Comparison of ENCODE assay signal across 8 cellular contexts in genomic region chr19:57558525-57558924, GRCh38. TPM values are rescaled to one million over a fixed set of nuclear protein-coding genes. Genes with fewer than 3 reads are reported as not detected.
DNase-seq lines count a peak whose midpoint lies in the region; ATAC-seq and TF ChIP-seq lines count a peak whose summit lies in the region.

No MANE protein-coding gene starts in this region.

- TF ChIP-seq CTCF in esophagus squamous epithelium (IDR thresholded peaks at IDR 0.05) (no peak), prostate gland (IDR thresholded peaks at IDR 0.05) (no peak)

- intact Hi-C loops in esophagus squamous epithelium (cut with DNase I) (no loop called here), prostate gland (cut with DNase I) (no loop called here)

- DNase-seq in RPMI7951 (ENCODE audit: low read depth), result peak; percentile 32
- DNase-seq in esophagus squamous epithelium (lab: John Stamatoyannopoulos, UW), result no peak
- DNase-seq in prostate gland (ENCODE audit: low spot score), result no peak
- no peak for DNase-seq in effector CD4-positive, alpha-beta T cell
- no peak for DNase-seq in NAMALWA (ENCODE audit: low spot score)

- H3K4me1 ChIP-seq in ES-I3 (ENCODE audit: insufficient read depth, low read length) (0 out of 2 replicates have a peak, but pooled peaks cover 5% of the 10 kb centered on the region), esophagus squamous epithelium (peaks cover 5 to 23% (median 13%) of the 10 kb centered on the region in 3 donors), prostate gland (replicated peaks) (no peaks in the 10 kb centered on the region)

- H3K27ac ChIP-seq in esophagus squamous epithelium (no peak overlapping the region), prostate gland (peak overlapping the region in 1 of 2 donors; percentile 68)

- WGBS in esophagus squamous epithelium, 2 donors, result 34 to 39% methylated on average over 6 of the region's 6 CpGs
- WGBS in prostate gland, result 20% methylated on average over 6 of the region's 6 CpGs

- peak overlapping the region; percentile 89; the same call in 1 of the 2 replicates for H3K9ac ChIP-seq in ES-I3 (ENCODE audit: low read depth, low read length)

- H3K27me3 ChIP-seq in esophagus squamous epithelium (no peaks in the 10 kb centered on the region), prostate gland (replicated peaks; ENCODE audit: insufficient read depth) (no peaks in the 10 kb centered on the region)

- H3K9me3 ChIP-seq in ES-I3 (ENCODE audit: control insufficient read depth, insufficient read depth, low read length) (peaks cover 10% of the 10 kb centered on the region), esophagus squamous epithelium (peaks cover 0 to 54% (median 46%) of the 10 kb centered on the region in 3 donors), prostate gland (no peaks in the 10 kb centered on the region)

- TF ChIP-seq POLR2A in esophagus squamous epithelium (IDR thresholded peaks at IDR 0.05) (no peak), prostate gland (IDR thresholded peaks at IDR 0.05) (no peak)

- H3K36me3 ChIP-seq in ES-I3 (ENCODE audit: insufficient read depth, low read length) (peaks cover 20% of the 10 kb centered on the region), esophagus squamous epithelium (peaks cover 12 to 38% (median 18%) of the 10 kb centered on the region in 3 donors), prostate gland (peaks cover 8 to 21% of the 10 kb centered on the region in 2 donors)

- H3K4me3 ChIP-seq in esophagus squamous epithelium, result peak overlapping the region; percentile 51 to 99 (median 90)
- peak overlapping the region; percentile 65 to 82 for H3K4me3 ChIP-seq in prostate gland

- ATAC-seq in HG03196 (IDR thresholded peaks at IDR 0.05; ENCODE audit: unreplicated experiment), result no peak
- ATAC-seq in activated CD4-positive, CD25-positive, alpha-beta regulatory T cell treated with anti-CD3 and anti-CD28 coated beads, Interleukin-2, amount 50 U/mL, for 24 hours, result no peak

RNA-seq across cellular contexts. Expression of gene ZNF550, which starts 1.1 kb away (rescaled TPM):
- total RNA-seq in RPMI7951 (2014; rRNA removed; shearing (Covaris generic)), result 6.1 and 6.3 TPM in 2 replicates
- total RNA-seq in esophagus squamous epithelium (1 to 10 TPM; 2.2 to 7.6 (median 3.1) TPM), prostate gland (10 to 100 TPM in 1 of 2 donors, 1 to 10 TPM in 1; 8.5 to 12.8 TPM)

RNA-seq across cellular contexts. Expression of gene ZNF416, which starts 20.2 kb away (rescaled TPM):
- 6.1 and 6.3 TPM in 2 replicates for total RNA-seq in RPMI7951 (2014; rRNA removed; shearing (Covaris generic))
- total RNA-seq in esophagus squamous epithelium (1 to 10 TPM; 1.6 to 6.5 (median 3.9) TPM), prostate gland (1 to 10 TPM; 4.8 to 5.6 TPM)

RNA-seq across cellular contexts. Expression of gene ZIK1, which starts 25.4 kb away (rescaled TPM):
- total RNA-seq in RPMI7951 (2014; rRNA removed; shearing (Covaris generic)), result 9.9 and 11.6 TPM in 2 replicates
- total RNA-seq in esophagus squamous epithelium (1 to 10 TPM in 3 of 4 donors, under 1 TPM in 1; 0.38 to 4.6 (median 3.1) TPM), prostate gland (1 to 10 TPM; 5.3 to 8.5 TPM)

RNA-seq across cellular contexts. Expression of gene ZNF549, which starts 31.4 kb away (rescaled TPM):
- total RNA-seq in RPMI7951 (2014; rRNA removed; shearing (Covaris generic)), result 5.1 and 6.2 TPM in 2 replicates
- total RNA-seq in esophagus squamous epithelium (1 to 10 TPM; 1.3 to 4.8 (median 2.3) TPM), prostate gland (10 to 100 TPM in 1 of 2 donors, 1 to 10 TPM in 1; 7.4 to 11.7 TPM)

RNA-seq across cellular contexts. Expression of gene ZNF530, which starts 41.2 kb away (rescaled TPM):
- 12.7 and 17.7 TPM in 2 replicates for total RNA-seq in RPMI7951 (2014; rRNA removed; shearing (Covaris generic))
- total RNA-seq in esophagus squamous epithelium (1 to 10 TPM in 3 of 4 donors, under 1 TPM in 1; 0.70 to 3.9 (median 1.8) TPM), prostate gland (1 to 10 TPM; 1.5 to 7.4 TPM)
